25 cellular contexts compared by ENCODE assay signal in genomic region chr6:47690791-47691190, GRCh38. TPM values are rescaled to one million over a fixed set of nuclear protein-coding genes. Genes with fewer than 3 reads are reported as not detected.
A peak's percentile ranks its signal among the peaks of the same experiment; 100 is the strongest.
DNase-seq lines count a peak whose midpoint lies in the region; ATAC-seq and TF ChIP-seq lines count a peak whose summit lies in the region.
"Had no signal": no experiment of that assay in that cellular context is flagged by ENCODE, and none has a peak within 500 bp of the region (broad histone marks: within the 10 kb centered on the region; RNA-seq: fewer than 3 reads in every experiment).

No MANE protein-coding gene starts in this region.

- no peaks in the 10 kb centered on the region for H3K9me3 Mint-ChIP-seq in naive thymus-derived CD8-positive, alpha-beta T cell
- H3K9me3 Mint-ChIP-seq: CD8-positive, alpha-beta memory T cell; GM23338; H9; T-helper 1 cell treated with Interleukin-12 subunit alpha and Interleukin-12 subunit beta and Interleukin-4 antibody, amounts not matched to agents 30 μg/mL and 1 μg/mL, for 36 hours had no signal

- intact Hi-C loops in left ventricle myocardium superior (cut with micrococcal nuclease), result no loop called here

- H3K27ac Mint-ChIP-seq in naive thymus-derived CD8-positive, alpha-beta T cell, result no peak overlapping the region
- H3K27ac Mint-ChIP-seq: CD14-positive monocyte; CD8-positive, alpha-beta memory T cell; GM23338; H9; T-helper 1 cell treated with Interleukin-12 subunit alpha and Interleukin-12 subunit beta and Interleukin-4 antibody, amounts not matched to agents 30 μg/mL and 1 μg/mL, for 36 hours had no signal

- peak overlapping the region; percentile 40 for H3K27ac ChIP-seq in cardiac muscle cell

- no peaks in the 10 kb centered on the region for H3K36me3 Mint-ChIP-seq in naive thymus-derived CD8-positive, alpha-beta T cell
- H3K36me3 Mint-ChIP-seq: CD14-positive monocyte; CD8-positive, alpha-beta memory T cell had no signal

- H3K36me3 ChIP-seq in cardiac muscle cell, result no peaks in the 10 kb centered on the region
- H3K36me3 ChIP-seq: BE2C had no signal

- peaks cover 5% of the 10 kb centered on the region for H3K4me1 ChIP-seq in cardiac muscle cell (ENCODE audit: low read depth)
- H3K4me1 ChIP-seq: BE2C had no signal

- no peaks in the 10 kb centered on the region for H3K9me3 ChIP-seq in cardiac muscle cell (ENCODE audit: low read depth)
- H3K9me3 ChIP-seq: BE2C, SK-N-SH had no signal

- H3K27me3 Mint-ChIP-seq in naive thymus-derived CD8-positive, alpha-beta T cell, result peaks cover 0 to 15% (median 0%) of the 10 kb centered on the region in 5 donors

- ATAC-seq in left ventricle myocardium superior, result no peak
- no peak for ATAC-seq in naive thymus-derived CD8-positive, alpha-beta T cell
- ATAC-seq: GM12878, GM23338, K562 had no signal

- H3K4me3 Mint-ChIP-seq in naive thymus-derived CD8-positive, alpha-beta T cell, result no peak overlapping the region
- H3K4me3 Mint-ChIP-seq: CD14-positive monocyte; CD8-positive, alpha-beta memory T cell; GM23338; H9; T-helper 1 cell treated with Interleukin-12 subunit alpha and Interleukin-12 subunit beta and Interleukin-4 antibody, amounts not matched to agents 30 μg/mL and 1 μg/mL, for 36 hours had no signal

- POLR2A ChIA-PET in naive thymus-derived CD8-positive, alpha-beta T cell (lab: Charles Lee), result no interaction called here

- DNase-seq in DMS53 (lab: John Stamatoyannopoulos, UW), result peak; percentile 46
- no peak for DNase-seq in DMS53 treated with DMSO at 0.1 percent for 48 hours (lab: John Stamatoyannopoulos, UW; ENCODE audit: unreplicated experiment)
- DNase-seq in cardiac muscle cell (ENCODE audit: low read depth in 1 of 2, low spot score in 1 of 2), result peak in 1 of 2 donors; percentile 85
- DNase-seq in left ventricle myocardium superior, result no peak
- DNase-seq in NCI-H524 (lab: John Stamatoyannopoulos, UW), result peak; percentile 89 to 91
- no peak for DNase-seq in cerebellar nuclear complex (lab: John Stamatoyannopoulos, UW)
- DNase-seq in naive thymus-derived CD8-positive, alpha-beta T cell, result no peak
- DNase-seq in T-helper 2 cell, result no peak
- DNase-seq: 8988T; ACHN; BE2C; Calu3; CD8-positive, alpha-beta memory T cell; H9; Kasumi-1; NCI-H1694; NCI-H2081 treated with DMSO at 0.1 percent for 48 hours; NCI-H510A treated with DMSO at 0.1 percent for 48 hours; SK-N-SH; SW 1271 had no signal

- no peak overlapping the region for H3K4me3 ChIP-seq in cardiac muscle cell
- H3K4me3 ChIP-seq: GM12878, GM23338, K562 had no signal

- no peaks in the 10 kb centered on the region for H3K4me1 Mint-ChIP-seq in naive thymus-derived CD8-positive, alpha-beta T cell
- H3K4me1 Mint-ChIP-seq: CD14-positive monocyte; CD8-positive, alpha-beta memory T cell; GM23338; H9 had no signal

- TF ChIP-seq CTCF in cardiac muscle cell (IDR thresholded peaks at IDR 0.05; ENCODE audit: low read depth, low read length), result no peak

- peaks cover 5% of the 10 kb centered on the region for H3K27me3 ChIP-seq in cardiac muscle cell
- H3K27me3 ChIP-seq: BE2C had no signal

RNA-seq across cellular contexts. Expression of gene ADGRF4, which starts 7.6 kb away (rescaled TPM):
- total RNA-seq in cardiac muscle cell (not detected in 2 replicates), left ventricle myocardium superior (not detected)
- polyA plus RNA-seq in cardiac muscle cell, result not detected in 2 replicates
- total RNA-seq in naive thymus-derived CD8-positive, alpha-beta T cell, result not detected
- not detected for polyA plus RNA-seq in naive thymus-derived CD8-positive, alpha-beta T cell
- total RNA-seq: CD8-positive, alpha-beta memory T cell; GM23338; H9; K562 had no signal
- polyA plus RNA-seq: CD14-positive monocyte; CD8-positive, alpha-beta memory T cell; GM23338; K562; SK-N-SH had no signal

Comparison
In these comparisons a context has a peak if more than half of its experiments do, and no peak if none do; other contexts are left out.
1. DNase-seq: peak in DMS53 (single experiment) and NCI-H524 (2 of 2); none in DMS53 treated with DMSO at 0.1 percent for 48 hours (single experiment), left ventricle myocardium superior (single experiment), cerebellar nuclear complex (0 of 2), naive thymus-derived CD8-positive, alpha-beta T cell (0 of 10) and T-helper 2 cell (0 of 5).